In genomic region chr16:15765880-15766279, GRCh38 we compare ENCODE assay signal across 9 cellular contexts.
DNase-seq lines count a peak whose midpoint lies in the region; ATAC-seq, FAIRE-seq and TF ChIP-seq lines count a peak whose summit lies in the region.
"Had no signal": no experiment of that assay in that cellular context is flagged by ENCODE, and none has a peak within 500 bp of the region (broad histone marks: within the 10 kb centered on the region; RNA-seq: fewer than 3 reads in every experiment).

No MANE protein-coding gene starts in this region.

- no peaks in the 10 kb centered on the region for H3K4me1 Mint-ChIP-seq in activated CD4-positive, alpha-beta T cell treated with anti-CD3 and anti-CD28 coated beads, Interleukin-2, amount 10 ng/mL, durations not matched to agents 7 days and 5 days

- POLR2A ChIA-PET in activated CD4-positive, alpha-beta T cell treated with anti-CD3 and anti-CD28 coated beads, Interleukin-2, amount 10 ng/mL, durations not matched to agents 7 days and 5 days (lab: Charles Lee), result no interaction called here

- FAIRE-seq in GM12892 (lab: Jason Lieb, UNC), result peak; percentile 84

- H3K36me3 ChIP-seq in BLaER1 (no peaks in the 10 kb centered on the region), gastroesophageal sphincter (peaks cover 2 to 92% of the 10 kb centered on the region in 2 donors), parathyroid adenoma (ENCODE audit: control insufficient read depth, insufficient read depth, low read length) (no peaks in the 10 kb centered on the region)

- ATAC-seq in HG02943 (IDR thresholded peaks at IDR 0.05; ENCODE audit: low read depth, unreplicated experiment) (peak; percentile 69), gastroesophageal sphincter (peak; percentile 11)

- no peaks in the 10 kb centered on the region for H3K27me3 Mint-ChIP-seq in activated CD4-positive, alpha-beta T cell treated with anti-CD3 and anti-CD28 coated beads, Interleukin-2, amount 10 ng/mL, durations not matched to agents 7 days and 5 days

- peak overlapping the region; percentile 44; the same call in 1 of the 2 replicates for H3K4me2 ChIP-seq in BLaER1
- no peak overlapping the region for H3K4me2 ChIP-seq in parathyroid adenoma (ENCODE audit: low read length)

- peaks cover 27% of the 10 kb centered on the region for H3K4me1 ChIP-seq in BLaER1
- H3K4me1 ChIP-seq in gastroesophageal sphincter, result peaks cover 3 to 98% (median 4%) of the 10 kb centered on the region in 3 donors
- H3K4me1 ChIP-seq in parathyroid adenoma, result no peaks in the 10 kb centered on the region

- no peaks in the 10 kb centered on the region for H3K27me3 ChIP-seq in BLaER1
- no peaks in the 10 kb centered on the region for H3K27me3 ChIP-seq in gastroesophageal sphincter
- no peaks in the 10 kb centered on the region for H3K27me3 ChIP-seq in parathyroid adenoma (ENCODE audit: control insufficient read depth, insufficient read depth, low read length)

- H4K20me1 ChIP-seq in BLaER1, result no peaks in the 10 kb centered on the region

- TF ChIP-seq CTCF in gastroesophageal sphincter (IDR thresholded peaks at IDR 0.05), result peak in 3 of 4 experiments; percentile 43 to 56 (median 45)
- TF ChIP-seq CTCF in parathyroid adenoma (IDR thresholded peaks at IDR 0.05), result peak; percentile 50

- CTCF ChIA-PET in activated CD4-positive, alpha-beta T cell treated with anti-CD3 and anti-CD28 coated beads, Interleukin-2, amount 10 ng/mL, durations not matched to agents 7 days and 5 days (lab: Charles Lee), result no interaction called here

- H3K79me2 ChIP-seq in parathyroid adenoma, result no peaks in the 10 kb centered on the region

- no peak overlapping the region for H3K9ac ChIP-seq in BLaER1
- no peak overlapping the region for H3K9ac ChIP-seq in parathyroid adenoma

- H3K36me3 Mint-ChIP-seq in activated CD4-positive, alpha-beta T cell treated with anti-CD3 and anti-CD28 coated beads, Interleukin-2, amount 10 ng/mL, durations not matched to agents 7 days and 5 days (ENCODE audit: low read depth), result no peaks in the 10 kb centered on the region

- H3K9me3 Mint-ChIP-seq in activated CD4-positive, alpha-beta T cell treated with anti-CD3 and anti-CD28 coated beads, Interleukin-2, amount 10 ng/mL, durations not matched to agents 7 days and 5 days, result no peaks in the 10 kb centered on the region

- no peak overlapping the region for H3K4me3 ChIP-seq in BLaER1
- H3K4me3 ChIP-seq in gastroesophageal sphincter, result no peak overlapping the region
- H3K4me3 ChIP-seq in parathyroid adenoma (ENCODE audit: low read depth, low read length), result no peak overlapping the region
- H3K4me3 ChIP-seq: SK-N-MC had no signal

- no peak overlapping the region for H2AFZ ChIP-seq in parathyroid adenoma

- DNase-seq in GM12892 (ENCODE audit: insufficient read length) (peak; percentile 41), NCI-H2171 treated with DMSO at 0.1 percent for 48 hours (lab: John Stamatoyannopoulos, UW) (peak; percentile 74), 8988T (no peak)
- DNase-seq in activated CD4-positive, alpha-beta T cell treated with anti-CD3 and anti-CD28 coated beads, Interleukin-2, amount 10 ng/mL, durations not matched to agents 7 days and 5 days, result peak; percentile 54

- H3K9me3 ChIP-seq in BLaER1 (peaks cover 11% of the 10 kb centered on the region; the same call in 1 of the 2 replicates), gastroesophageal sphincter (no peaks in the 10 kb centered on the region), parathyroid adenoma (ENCODE audit: control insufficient read depth, low read length) (no peaks in the 10 kb centered on the region)

- H3K27ac ChIP-seq in BLaER1 (no peak overlapping the region), gastroesophageal sphincter (peak overlapping the region; percentile 15 to 78 (median 72)), parathyroid adenoma (no peak overlapping the region)
- H3K27ac ChIP-seq: SK-N-MC had no signal

- no peak overlapping the region for H3K4me3 Mint-ChIP-seq in activated CD4-positive, alpha-beta T cell treated with anti-CD3 and anti-CD28 coated beads, Interleukin-2, amount 10 ng/mL, durations not matched to agents 7 days and 5 days

- H3K27ac Mint-ChIP-seq in activated CD4-positive, alpha-beta T cell treated with anti-CD3 and anti-CD28 coated beads, Interleukin-2, amount 10 ng/mL, durations not matched to agents 7 days and 5 days, result no peak overlapping the region

- TF ChIP-seq POLR2A in GM12892 (IDR thresholded peaks at IDR 0.05; ENCODE audit: low read depth, low read length) (no peak), gastroesophageal sphincter (IDR thresholded peaks at IDR 0.05) (no peak)

- 0 to 51% methylated on average over 2 to 3 of the region's 3 CpGs for WGBS in gastroesophageal sphincter (ENCODE audit: low coverage in 1 of 2), 2 donors

- TF ChIP-seq EP300 in gastroesophageal sphincter (IDR thresholded peaks at IDR 0.05), result no peak

Comparison
In these comparisons a context has a peak if more than half of its experiments do, and no peak if none do; other contexts are left out.
1. H3K27ac ChIP-seq: peak in gastroesophageal sphincter (4 of 4); none in BLaER1 (single experiment) and parathyroid adenoma (single experiment).